In genomic region chr5:172106511-172107356, GRCh38 we compare ENCODE assay signal across 8 cellular contexts.
DNase-seq lines count a peak whose midpoint lies in the region; ATAC-seq and TF ChIP-seq lines count a peak whose summit lies in the region.

No MANE protein-coding gene starts in this region.

- peak overlapping the region; percentile 36 for H3K4me2 ChIP-seq in SK-N-SH

- TF ChIP-seq EP300 in SK-N-SH (IDR thresholded peaks at IDR 0.05; ENCODE audit: borderline replicate concordance in 1 of 2, low read depth in 1 of 2, low read length in 1 of 2) = no peak

- H3K4me1 ChIP-seq in SK-N-SH (ENCODE audit: control insufficient read depth in 1 of 2, insufficient read depth in 2 of 2, low read depth in 1 of 2, low read length in 1 of 2) (peaks cover 14 to 32% of the 10 kb centered on the region in 2 experiments), left ventricle myocardium inferior (peaks cover 69% of the 10 kb centered on the region)

- no peak overlapping the region for H2AFZ ChIP-seq in SK-N-SH (ENCODE audit: low read depth)

- intact Hi-C loops in CD14-positive monocyte (cut with micrococcal nuclease) (loop anchor here (2.0 to 10.0 kb wide), 5 partner anchors 36 to 178 kb away; partner anchors contain the start of genes STK10 (in 2 of the 2), FBXW11 (in 1 of the 2) and UBTD2 (in 1 of the 2)), left ventricle myocardium inferior (cut with micrococcal nuclease) (loop anchor here (10.0 kb wide), 1 partner anchor 178 kb away; the partner anchor contains the start of gene UBTD2)

- no peaks in the 10 kb centered on the region for H3K27me3 Mint-ChIP-seq in CD14-positive monocyte (ENCODE audit: low read depth in 3 of 3)
- H3K27me3 Mint-ChIP-seq in activated naive CD8-positive, alpha-beta T cell treated with anti-CD3 and anti-CD28 coated beads, Interleukin-2, amount 10 ng/mL, durations not matched to agents 7 days and 5 days = no peaks in the 10 kb centered on the region

- H3K4me1 Mint-ChIP-seq in CD14-positive monocyte = peaks cover 43% of the 10 kb centered on the region
- H3K4me1 Mint-ChIP-seq in activated naive CD8-positive, alpha-beta T cell treated with anti-CD3 and anti-CD28 coated beads, Interleukin-2, amount 10 ng/mL, durations not matched to agents 7 days and 5 days = peaks cover 50% of the 10 kb centered on the region

- H3K27me3 ChIP-seq in HL-60 (ENCODE audit: insufficient read depth, poor library complexity, severe bottlenecking) (no peaks in the 10 kb centered on the region), SK-N-SH (ENCODE audit: insufficient read depth) (no peaks in the 10 kb centered on the region), left ventricle myocardium inferior (ENCODE audit: low read depth) (no peaks in the 10 kb centered on the region)

- H3K36me3 Mint-ChIP-seq in CD14-positive monocyte = peaks cover 77 to 83% of the 10 kb centered on the region in 2 donors
- peaks cover 24% of the 10 kb centered on the region for H3K36me3 Mint-ChIP-seq in activated naive CD8-positive, alpha-beta T cell treated with anti-CD3 and anti-CD28 coated beads, Interleukin-2, amount 10 ng/mL, durations not matched to agents 7 days and 5 days

- H3K9me3 Mint-ChIP-seq in CD14-positive monocyte = peaks cover 0 to 1% (median 0%) of the 10 kb centered on the region in 7 donors
- no peaks in the 10 kb centered on the region for H3K9me3 Mint-ChIP-seq in activated naive CD8-positive, alpha-beta T cell treated with anti-CD3 and anti-CD28 coated beads, Interleukin-2, amount 10 ng/mL, durations not matched to agents 7 days and 5 days

- H3K9me3 ChIP-seq in SK-N-SH (no peaks in the 10 kb centered on the region), left ventricle myocardium inferior (replicated peaks) (no peaks in the 10 kb centered on the region)

- H3F3A ChIP-seq in SK-N-SH (replicated peaks; ENCODE audit: insufficient read depth) = peaks cover 8% of the 10 kb centered on the region

- TF ChIP-seq RAD21 in SK-N-SH (IDR thresholded peaks at IDR 0.05; ENCODE audit: low read length) = peak; percentile 85

- H3K4me3 ChIP-seq in HL-60 (replicated peaks; ENCODE audit: insufficient read depth, low read length) (no peak overlapping the region), SK-N-SH (ENCODE audit: low read depth in 2 of 2, low read length in 1 of 2) (peak overlapping the region in 1 of 2 experiments; percentile 14; a peak in 3 of 4 replicates), left ventricle myocardium inferior (peak overlapping the region; percentile 31)

- no peak overlapping the region for H3K4me3 Mint-ChIP-seq in CD14-positive monocyte
- peak overlapping the region; percentile 50 for H3K4me3 Mint-ChIP-seq in activated naive CD8-positive, alpha-beta T cell treated with anti-CD3 and anti-CD28 coated beads, Interleukin-2, amount 10 ng/mL, durations not matched to agents 7 days and 5 days

- H3K27ac Mint-ChIP-seq in CD14-positive monocyte = peak overlapping the region; percentile 33 to 88 (median 80)
- H3K27ac Mint-ChIP-seq in activated naive CD8-positive, alpha-beta T cell treated with anti-CD3 and anti-CD28 coated beads, Interleukin-2, amount 10 ng/mL, durations not matched to agents 7 days and 5 days = peak overlapping the region; percentile 80

- H3K27ac ChIP-seq in HL-60 (replicated peaks) = peak overlapping the region; percentile 57
- no peak overlapping the region for H3K27ac ChIP-seq in SK-N-SH (ENCODE audit: low read depth in 2 of 2, low read length in 1 of 2)
- H3K27ac ChIP-seq in left ventricle myocardium inferior (replicated peaks) = no peak overlapping the region

- DNase-seq in CD14-positive monocyte (ENCODE audit: low spot score) (no peak), HL-60 (ENCODE audit: low read depth in 1 of 2, low spot score in 1 of 2) (peak in 1 of 2 experiments; percentile 42), SK-N-SH (peak; percentile 86), left ventricle myocardium inferior (peak; percentile 62), putamen (ENCODE audit: low spot score) (peak; percentile 36), ureter (ENCODE audit: low spot score) (peak; percentile 61)
- DNase-seq in activated naive CD8-positive, alpha-beta T cell treated with anti-CD3 and anti-CD28 coated beads, Interleukin-2, amount 10 ng/mL, durations not matched to agents 7 days and 5 days = peak; percentile 76

- no peak for ATAC-seq in activated naive CD8-positive, alpha-beta T cell treated with anti-CD3 and anti-CD28 coated beads, Interleukin-2, amount 10 ng/mL, durations not matched to agents 7 days and 5 days (ENCODE audit: low read depth)
- ATAC-seq in GM21526 (IDR thresholded peaks at IDR 0.05; ENCODE audit: low FRiP score, unreplicated experiment) = no peak

- no peaks in the 10 kb centered on the region; the same call in 1 of the 2 replicates for H3K79me2 ChIP-seq in SK-N-SH (ENCODE audit: insufficient read depth)

- WGBS in SK-N-SH (ENCODE audit: low lambda C conversion rate) = 24% methylated on average over 32 of the region's 39 CpGs

- H3K36me3 ChIP-seq in SK-N-SH (replicated peaks in 1 of 2; ENCODE audit: control insufficient read depth in 1 of 2, insufficient read depth in 2 of 2, low read length in 1 of 2) = no peaks in the 10 kb centered on the region
- H3K36me3 ChIP-seq in left ventricle myocardium inferior = peaks cover 21% of the 10 kb centered on the region

- POLR2A ChIA-PET in SK-N-SH (lab: Yijun Ruan, JAX) = interaction anchor here (1.5 kb wide), 1 partner anchor 177 kb away, joined by 5 read pairs; the partner anchor contains the start of gene UBTD2
- POLR2A ChIA-PET in activated naive CD8-positive, alpha-beta T cell treated with anti-CD3 and anti-CD28 coated beads, Interleukin-2, amount 10 ng/mL, durations not matched to agents 7 days and 5 days (lab: Charles Lee) = interaction anchor here (1.0 to 3.7 kb wide), 2 partner anchors 68 to 82 kb away, joined by 4 to 29 read pairs; partner anchors contain the start of gene STK10

- H3K9ac ChIP-seq in SK-N-SH = no peak overlapping the region

- H4K20me1 ChIP-seq in SK-N-SH (ENCODE audit: insufficient read depth) = no peaks in the 10 kb centered on the region

- TF ChIP-seq CTCF in CD14-positive monocyte (IDR thresholded peaks at IDR 0.05) = peak; percentile 97
- TF ChIP-seq CTCF in HL-60 (IDR thresholded peaks at IDR 0.05; ENCODE audit: insufficient read depth, low read length) = peak; percentile 86
- peak; percentile 85 for TF ChIP-seq CTCF in SK-N-SH (IDR thresholded peaks at IDR 0.05)
- peak; percentile 93 for TF ChIP-seq CTCF in left ventricle myocardium inferior (IDR thresholded peaks at IDR 0.05; ENCODE audit: borderline replicate concordance)

- no peaks in the 10 kb centered on the region for H3K9me2 ChIP-seq in SK-N-SH

- CTCF ChIA-PET in SK-N-SH (lab: Yijun Ruan, JAX) = interaction anchor here (0.6 to 5.6 kb wide), 28 partner anchors 9 to 590 kb away, joined by 3 to 60 read pairs (median 4); partner anchors contain the start of genes STK10 and UBTD2

TF ChIP-seq in SK-N-SH, 30 proteins besides CTCF, POLR2A, EP300 and RAD21:
- TF ChIP-seq MXI1 (IDR thresholded peaks at IDR 0.05; ENCODE audit: low read depth, low read length) (peak; percentile 69), IRF3 (IDR thresholded peaks at IDR 0.05; ENCODE audit: low read depth, low read length) (no peak), GABPA (IDR thresholded peaks at IDR 0.05; ENCODE audit: low read depth) (no peak), ELF1 (IDR thresholded peaks at IDR 0.05) (peak; percentile 77), JUND (IDR thresholded peaks at IDR 0.05) (no peak), TEAD4 (IDR thresholded peaks at IDR 0.05; ENCODE audit: borderline replicate concordance, insufficient read depth) (no peak), FOXM1 (IDR thresholded peaks at IDR 0.05; ENCODE audit: low read depth) (no peak), SMC3 (IDR thresholded peaks at IDR 0.05; ENCODE audit: low read depth, low read length) (peak; percentile 76)
TF ChIP-seq in SK-N-SH: peak in this region for 3.
